ENCODE assay signal across 8 cellular contexts in genomic region chr7:106285051-106285800, GRCh38. TPM values are rescaled to one million over a fixed set of nuclear protein-coding genes. Genes with fewer than 3 reads are reported as not detected.
DNase-seq lines count a peak whose midpoint lies in the region; ATAC-seq and TF ChIP-seq lines count a peak whose summit lies in the region.

No MANE protein-coding gene starts in this region.

- TF ChIP-seq CTCF in Loucy (conservative IDR thresholded peaks at IDR 0.05; ENCODE audit: low read length) (no peak), RWPE2 (IDR thresholded peaks at IDR 0.05; ENCODE audit: poor library complexity, severe bottlenecking) (no peak), nephron progenitor cell (IDR thresholded peaks at IDR 0.05) (no peak)

- H3K4me3 ChIP-seq in H7 (ENCODE audit: insufficient read depth, low read depth, low read length) (peak overlapping the region; percentile 85), Loucy (ENCODE audit: low read length, poor library complexity, severe bottlenecking) (peak overlapping the region; percentile 97), RWPE2 (ENCODE audit: severe bottlenecking) (peak overlapping the region; percentile 92)

- peaks cover 27% of the 10 kb centered on the region for H4K20me1 ChIP-seq in Loucy (ENCODE audit: insufficient read depth, low read length, poor library complexity, severe bottlenecking)

- no peaks in the 10 kb centered on the region for H3F3A ChIP-seq in Loucy (ENCODE audit: low read depth)

- DNase-seq in ELR (ENCODE audit: low read depth): peak; percentile 96
- DNase-seq in H7: peak; percentile 96
- peak; percentile 98 for DNase-seq in RWPE2 (ENCODE audit: low spot score)
- peak; percentile 100 for DNase-seq in activated effector memory CD4-positive, alpha-beta T cell treated with anti-CD3 and anti-CD28 coated beads, Interleukin-2, amount 50 U/mL, for 16 hours
- peak; percentile 98 for DNase-seq in fibroblast of the conjunctiva (ENCODE audit: low read depth)
- peak; percentile 99 for DNase-seq in nephron progenitor cell

- H3K9me3 ChIP-seq in Loucy (ENCODE audit: insufficient read depth, low read depth, low read length) (no peaks in the 10 kb centered on the region), RWPE2 (ENCODE audit: severe bottlenecking) (no peaks in the 10 kb centered on the region)

- H3K4me2 ChIP-seq in Loucy (ENCODE audit: low read depth, low read length, poor library complexity, severe bottlenecking): peak overlapping the region; percentile 92

- H3K4me1 Mint-ChIP-seq in nephron progenitor cell: peaks cover 44% of the 10 kb centered on the region
- H3K4me1 Mint-ChIP-seq in stimulated activated naive CD8-positive, alpha-beta T cell treated with anti-CD3 and anti-CD28 coated beads, Interleukin-15, Interleukin-2, amounts not matched to agents 100 ng/mL and 50 ng/mL, for 24 hours (ENCODE audit: low read depth): peaks cover 56% of the 10 kb centered on the region

- H3K9ac ChIP-seq in Loucy (ENCODE audit: low read depth, low read length, poor library complexity, severe bottlenecking): peak overlapping the region; percentile 92

- peaks cover 3% of the 10 kb centered on the region for H3K36me3 Mint-ChIP-seq in nephron progenitor cell (ENCODE audit: low read depth)
- H3K36me3 Mint-ChIP-seq in stimulated activated naive CD8-positive, alpha-beta T cell treated with anti-CD3 and anti-CD28 coated beads, Interleukin-15, Interleukin-2, amounts not matched to agents 100 ng/mL and 50 ng/mL, for 24 hours (ENCODE audit: low read depth): peaks cover 43% of the 10 kb centered on the region

- H3K79me2 ChIP-seq in Loucy (ENCODE audit: insufficient read depth, low read length): peaks cover 39% of the 10 kb centered on the region

- H3K4me3 Mint-ChIP-seq in nephron progenitor cell: peak overlapping the region; percentile 90
- peak overlapping the region; percentile 97 for H3K4me3 Mint-ChIP-seq in stimulated activated naive CD8-positive, alpha-beta T cell treated with anti-CD3 and anti-CD28 coated beads, Interleukin-15, Interleukin-2, amounts not matched to agents 100 ng/mL and 50 ng/mL, for 24 hours

- H3K9me2 ChIP-seq in Loucy (replicated peaks; ENCODE audit: low read depth, low read length): no peaks in the 10 kb centered on the region

- H3K36me3 ChIP-seq in H7 (replicated peaks; ENCODE audit: control insufficient read depth, insufficient read depth, low read length): no peaks in the 10 kb centered on the region
- H3K36me3 ChIP-seq in Loucy (ENCODE audit: insufficient read depth, low read length): no peaks in the 10 kb centered on the region
- peaks cover 6% of the 10 kb centered on the region; the same call in 1 of the 2 replicates for H3K36me3 ChIP-seq in RWPE2 (ENCODE audit: low read depth)

- H3K9me3 Mint-ChIP-seq in nephron progenitor cell: no peaks in the 10 kb centered on the region
- peaks cover 7% of the 10 kb centered on the region for H3K9me3 Mint-ChIP-seq in stimulated activated naive CD8-positive, alpha-beta T cell treated with anti-CD3 and anti-CD28 coated beads, Interleukin-15, Interleukin-2, amounts not matched to agents 100 ng/mL and 50 ng/mL, for 24 hours

- H3K27me3 ChIP-seq in H7 (ENCODE audit: control insufficient read depth, insufficient read depth, low read length) (no peaks in the 10 kb centered on the region), Loucy (ENCODE audit: insufficient read depth, low read length, poor library complexity, severe bottlenecking) (peaks cover 2% of the 10 kb centered on the region), RWPE2 (ENCODE audit: insufficient read depth, poor library complexity, severe bottlenecking) (no peaks in the 10 kb centered on the region)

- H3K27ac Mint-ChIP-seq in nephron progenitor cell: peak overlapping the region; percentile 100
- peak overlapping the region; percentile 100 for H3K27ac Mint-ChIP-seq in stimulated activated naive CD8-positive, alpha-beta T cell treated with anti-CD3 and anti-CD28 coated beads, Interleukin-15, Interleukin-2, amounts not matched to agents 100 ng/mL and 50 ng/mL, for 24 hours

- H2AFZ ChIP-seq in Loucy (ENCODE audit: low read length): peak overlapping the region; percentile 97

- ATAC-seq in RWPE2 (ENCODE audit: low read depth): peak; percentile 83

- H3K4me1 ChIP-seq in Loucy (ENCODE audit: insufficient read depth, low read length, poor library complexity, severe bottlenecking) (peaks cover 41% of the 10 kb centered on the region), RWPE2 (ENCODE audit: insufficient read depth, poor library complexity, severe bottlenecking) (peaks cover 24% of the 10 kb centered on the region)

- H3K27me3 Mint-ChIP-seq in nephron progenitor cell (ENCODE audit: low read depth, poor library complexity): no peaks in the 10 kb centered on the region
- no peaks in the 10 kb centered on the region for H3K27me3 Mint-ChIP-seq in stimulated activated naive CD8-positive, alpha-beta T cell treated with anti-CD3 and anti-CD28 coated beads, Interleukin-15, Interleukin-2, amounts not matched to agents 100 ng/mL and 50 ng/mL, for 24 hours

- peak overlapping the region; percentile 88 for H3K27ac ChIP-seq in RWPE2 (ENCODE audit: poor library complexity, severe bottlenecking)

RNA-seq across cellular contexts. Expression of gene NAMPT, which starts 0.4 kb away (rescaled TPM):
- total RNA-seq in H7 (2014; rRNA removed; shearing (Covaris generic)): 59.5 and 95.0 TPM in 2 replicates

Comparison
In these comparisons a context has a peak if more than half of its experiments do, and no peak if none do; other contexts are left out.
1. Peak in every context shown above with its lines: DNase-seq, ATAC-seq, H3K4me3 ChIP-seq and H3K27ac ChIP-seq.